In the genomic region with DNA sequence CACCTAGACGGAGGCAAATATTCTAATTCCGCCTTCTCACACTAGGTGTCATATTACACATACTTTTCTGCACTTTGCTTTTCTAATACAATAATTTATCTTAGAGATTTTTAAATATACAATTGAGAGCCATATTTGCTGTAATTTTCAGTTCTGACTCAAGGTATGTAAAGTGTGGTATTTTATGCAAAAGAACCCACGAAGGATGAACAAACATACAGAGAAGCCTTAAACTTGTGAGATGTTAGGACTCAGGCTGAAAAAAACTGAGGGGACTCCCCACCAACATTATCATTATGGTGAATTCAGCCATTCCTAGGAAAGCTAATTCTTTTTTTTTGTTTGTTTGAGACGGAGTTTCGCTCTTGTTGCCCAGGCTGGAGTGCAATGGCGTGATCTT, we compare ENCODE assay signal across 16 cellular contexts. TPM values are rescaled to one million over a fixed set of nuclear protein-coding genes. Genes with fewer than 3 reads are reported as not detected.
DNase-seq lines count a peak whose midpoint lies in the region; ATAC-seq lines count a peak whose summit lies in the region.
"Had no signal": no experiment of that assay in that cellular context is flagged by ENCODE, and none has a peak within 500 bp of the region (broad histone marks: within the 10 kb centered on the region; RNA-seq: fewer than 3 reads in every experiment).

No MANE protein-coding gene starts in this region.

- H4K20me1 ChIP-seq in Karpas-422 (ENCODE audit: insufficient read depth, low read depth, low read length), result no peaks in the 10 kb centered on the region

- no peaks in the 10 kb centered on the region for H3K9me3 ChIP-seq in Karpas-422 (ENCODE audit: low read length)

- no peaks in the 10 kb centered on the region for H3K27me3 ChIP-seq in Karpas-422 (ENCODE audit: low read length)

- ATAC-seq in GM19035 (IDR thresholded peaks at IDR 0.05; ENCODE audit: unreplicated experiment) (peak; percentile 51), HG02610 (IDR thresholded peaks at IDR 0.05; ENCODE audit: unreplicated experiment) (peak; percentile 62)
- ATAC-seq: GM12878 had no signal

- H3K27ac ChIP-seq in Karpas-422 (ENCODE audit: low read length), result 0 out of 2 replicates have a peak overlapping the region, but pooled peaks have one; percentile 72
- H3K27ac ChIP-seq: HL-60 had no signal

- no peak overlapping the region for H3K9ac ChIP-seq in Karpas-422 (ENCODE audit: low read length)

- H3K79me2 ChIP-seq in Karpas-422 (ENCODE audit: low read length), result peaks cover 64% of the 10 kb centered on the region

- DNase-seq in Karpas-422 (no peak), NCI-H146 treated with DMSO at 0.1 percent for 48 hours (lab: John Stamatoyannopoulos, UW; ENCODE audit: unreplicated experiment) (no peak), NCI-H2227 (lab: John Stamatoyannopoulos, UW; ENCODE audit: unreplicated experiment) (no peak), NCI-H345 treated with DMSO at 0.1 percent for 48 hours (lab: John Stamatoyannopoulos, UW; ENCODE audit: unreplicated experiment) (no peak)
- DNase-seq in stimulated activated CD4-positive, alpha-beta T cell treated with anti-CD3 and anti-CD28 coated beads, Interleukin-12 subunit alpha, Interleukin-12 subunit beta, amount 100 ng/mL, for 4 hours, result no peak
- DNase-seq: C1 segment of cervical spinal cord; Calu3; CD4-positive, alpha-beta T cell; DMS 273 treated with DMSO at 0.1 percent for 48 hours; DMS79; GOT3; H9 had no signal

- H3K4me1 ChIP-seq in Karpas-422 (ENCODE audit: low read length), result peaks cover 26% of the 10 kb centered on the region

- peak overlapping the region; percentile 48 for H3K4me2 ChIP-seq in Karpas-422 (ENCODE audit: low read depth, low read length, poor library complexity, severe bottlenecking)

- H3K9me2 ChIP-seq in Karpas-422 (replicated peaks; ENCODE audit: insufficient read depth, low read length), result no peaks in the 10 kb centered on the region

- H3K36me3 ChIP-seq in Karpas-422 (ENCODE audit: insufficient read depth, low read length), result peaks cover 57% of the 10 kb centered on the region

- H3K4me3 ChIP-seq in Karpas-422 (ENCODE audit: low read length), result no peak overlapping the region
- H3K4me3 ChIP-seq: GM12878 had no signal

- no peak overlapping the region for H2AFZ ChIP-seq in Karpas-422 (ENCODE audit: low read length)

RNA-seq across cellular contexts. Expression of a gene that starts 9.6 kb away (rescaled TPM):
- total RNA-seq in Karpas-422 (2014; rRNA removed; shearing (Covaris generic); ENCODE audit: low replicate concordance), result 19.0 and 28.9 TPM in 2 replicates

RNA-seq across cellular contexts. Expression of a gene that starts 19.2 kb away (rescaled TPM):
- total RNA-seq in Karpas-422 (2014; rRNA removed; shearing (Covaris generic); ENCODE audit: low replicate concordance), result 3,600 and 7,010 TPM in 2 replicates

RNA-seq across cellular contexts. Expression of a gene that starts 57.1 kb away (rescaled TPM):
- 15.0 and 21.7 TPM in 2 replicates for total RNA-seq in Karpas-422 (2014; rRNA removed; shearing (Covaris generic); ENCODE audit: low replicate concordance)
